24 cellular contexts compared by ENCODE assay signal in genomic region chr4:139968831-139969230, GRCh38.
DNase-seq lines count a peak whose midpoint lies in the region; ATAC-seq and TF ChIP-seq lines count a peak whose summit lies in the region.
"Had no signal": no experiment of that assay in that cellular context is flagged by ENCODE, and none has a peak within 500 bp of the region (broad histone marks: within the 10 kb centered on the region; RNA-seq: fewer than 3 reads in every experiment).

No MANE protein-coding gene starts in this region.

- H3K27me3 ChIP-seq in breast epithelium (no peaks in the 10 kb centered on the region), mammary epithelial cell (ENCODE audit: insufficient read depth, low read length) (peaks cover 6% of the 10 kb centered on the region), esophagus muscularis mucosa (no peaks in the 10 kb centered on the region), uterus (no peaks in the 10 kb centered on the region), trophoblast cell (ENCODE audit: insufficient read depth, low read length) (no peaks in the 10 kb centered on the region)

- no peak for TF ChIP-seq POLR2A in breast epithelium (IDR thresholded peaks at IDR 0.05)
- no peak for TF ChIP-seq POLR2A in esophagus muscularis mucosa (IDR thresholded peaks at IDR 0.05; ENCODE audit: low read depth)
- no peak for TF ChIP-seq POLR2A in uterus (IDR thresholded peaks at IDR 0.05)

- no peak overlapping the region for H4K12ac ChIP-seq in trophoblast cell (ENCODE audit: low read depth, low read length)

- H2BK5ac ChIP-seq in trophoblast cell (ENCODE audit: low read depth, low read length, poor library complexity): no peak overlapping the region

- H3K27ac ChIP-seq in breast epithelium (peak overlapping the region; percentile 14 to 20), mammary epithelial cell (ENCODE audit: insufficient read depth, low read depth, low read length) (no peak overlapping the region), esophagus muscularis mucosa (replicated peaks in 1 of 4) (peak overlapping the region in 3 of 4 donors; percentile 13 to 49 (median 32)), uterus (peak overlapping the region; percentile 33 to 82), trophoblast cell (ENCODE audit: low read depth, low read length) (no peak overlapping the region)
- H3K27ac ChIP-seq: C4-2B had no signal

- H3K9me3 Mint-ChIP-seq in stimulated activated effector memory CD8-positive, alpha-beta T cell treated with anti-CD3 and anti-CD28 coated beads, Interleukin-12 subunit alpha, Interleukin-12 subunit beta, amount 100 ng/mL, for 72 hours: no peaks in the 10 kb centered on the region

- dilution Hi-C loops in mammary epithelial cell (cut with HindIII; ENCODE audit: low sequenced_read_pairs): no loop called here

- TF ChIP-seq EP300 in esophagus muscularis mucosa (IDR thresholded peaks at IDR 0.05): no peak

- H3K4me2 ChIP-seq in mammary epithelial cell (ENCODE audit: insufficient read depth, low read depth, low read length) (no peak overlapping the region), trophoblast cell (ENCODE audit: low read length) (no peak overlapping the region)

- H3K4ac ChIP-seq in trophoblast cell (ENCODE audit: low read depth, low read length): no peak overlapping the region

- peak; percentile 26 for ATAC-seq in stimulated activated effector memory CD8-positive, alpha-beta T cell treated with anti-CD3 and anti-CD28 coated beads, Interleukin-12 subunit alpha, Interleukin-12 subunit beta, amount 100 ng/mL, for 72 hours
- ATAC-seq in GM21367 (IDR thresholded peaks at IDR 0.05; ENCODE audit: unreplicated experiment): no peak
- ATAC-seq: Panc1 had no signal

- no TSS peak for BruUV-seq in mammary epithelial cell (replicated peaks; lab: Mats Ljungman, UMichigan)

- H3K14ac ChIP-seq in trophoblast cell (ENCODE audit: low read length): no peak overlapping the region

- H2BK120ac ChIP-seq in trophoblast cell (ENCODE audit: insufficient read depth, low read length, poor library complexity): no peak overlapping the region

- DNase-seq in breast epithelium (ENCODE audit: low spot score in 2 of 2): no peak
- DNase-seq in mammary epithelial cell: no peak
- DNase-seq in esophagus muscularis mucosa (ENCODE audit: extremely low spot score): no peak
- no peak for DNase-seq in stimulated activated effector memory CD8-positive, alpha-beta T cell treated with anti-CD3 and anti-CD28 coated beads, Interleukin-12 subunit alpha, Interleukin-12 subunit beta, amount 100 ng/mL, for 72 hours (ENCODE audit: low spot score in 2 of 2)
- no peak for DNase-seq in uterus
- no peak for DNase-seq in GM20000 (ENCODE audit: low spot score)
- no peak for DNase-seq in trophoblast cell
- DNase-seq: AML-193; Calu3; CD8-positive, alpha-beta memory T cell; DMS153; GOT3; HCEC 1CT; KBM-7; NCI-H1092; NCI-H1436; NCI-H1930; NCI-H226; NCI-H510A treated with DMSO at 0.1 percent for 48 hours; NCI-H774; SIG-M5 had no signal

- H3K23ac ChIP-seq in trophoblast cell (ENCODE audit: low read length): no peak overlapping the region

- no peak overlapping the region for H3K18ac ChIP-seq in trophoblast cell (ENCODE audit: low read length)

- no peak overlapping the region for H2AK5ac ChIP-seq in trophoblast cell (ENCODE audit: low read length)

- H4K91ac ChIP-seq in trophoblast cell (ENCODE audit: low read depth, low read length): no peak overlapping the region

- no peak overlapping the region for H3K4me3 Mint-ChIP-seq in stimulated activated effector memory CD8-positive, alpha-beta T cell treated with anti-CD3 and anti-CD28 coated beads, Interleukin-12 subunit alpha, Interleukin-12 subunit beta, amount 100 ng/mL, for 72 hours
- H3K4me3 Mint-ChIP-seq: CD8-positive, alpha-beta memory T cell had no signal

- intact Hi-C loops in breast epithelium (cut with DNase I; ENCODE audit: low total_unique reads) (no loop called here), mammary epithelial cell (cut with micrococcal nuclease) (no loop called here), esophagus muscularis mucosa (cut with DNase I) (no loop called here), uterus (cut with DNase I; ENCODE audit: low total_unique reads) (no loop called here)

- H3K9ac ChIP-seq in mammary epithelial cell (ENCODE audit: insufficient read depth, low read length) (no peak overlapping the region), trophoblast cell (ENCODE audit: low read length) (no peak overlapping the region)

- H4K20me1 ChIP-seq in mammary epithelial cell (ENCODE audit: insufficient read depth, low read length): no peaks in the 10 kb centered on the region

- no peaks in the 10 kb centered on the region for H3K79me1 ChIP-seq in trophoblast cell (ENCODE audit: low read length)

- no peak overlapping the region for H2AFZ ChIP-seq in mammary epithelial cell (ENCODE audit: low read depth, low read length)
- no peak overlapping the region for H2AFZ ChIP-seq in trophoblast cell (ENCODE audit: insufficient read depth, low read length, poor library complexity)

- H3K4me3 ChIP-seq in breast epithelium: no peak overlapping the region
- no peak overlapping the region for H3K4me3 ChIP-seq in mammary epithelial cell (replicated peaks in 1 of 3; ENCODE audit: insufficient read depth in 1 of 3, low read depth in 2 of 3, low read length in 3 of 3)
- no peak overlapping the region for H3K4me3 ChIP-seq in esophagus muscularis mucosa
- H3K4me3 ChIP-seq in uterus: no peak overlapping the region
- H3K4me3 ChIP-seq in trophoblast cell (ENCODE audit: low read depth, low read length): no peak overlapping the region

- H3K36me3 ChIP-seq in breast epithelium (no peaks in the 10 kb centered on the region), mammary epithelial cell (ENCODE audit: insufficient read depth, low read length) (no peaks in the 10 kb centered on the region), esophagus muscularis mucosa (no peaks in the 10 kb centered on the region), uterus (no peaks in the 10 kb centered on the region), trophoblast cell (ENCODE audit: control insufficient read depth in 1 of 2, insufficient read depth in 2 of 2, low read length in 2 of 2) (no peaks in the 10 kb centered on the region)

- no peak overlapping the region for H4K8ac ChIP-seq in trophoblast cell (ENCODE audit: low read depth, low read length)

- CTCF ChIA-PET in mammary epithelial cell (lab: Charles Lee; ENCODE audit: low non-redundant PET): no interaction called here

- H3K36me3 Mint-ChIP-seq in stimulated activated effector memory CD8-positive, alpha-beta T cell treated with anti-CD3 and anti-CD28 coated beads, Interleukin-12 subunit alpha, Interleukin-12 subunit beta, amount 100 ng/mL, for 72 hours: no peaks in the 10 kb centered on the region

- WGBS in mammary epithelial cell (ENCODE audit: low coverage, missing lambda C conversion rate): 89% methylated on average over 1 of the region's 3 CpGs
- 72% methylated on average over 3 of the region's 3 CpGs for WGBS in esophagus muscularis mucosa
- no CpG with 5 or more reads among the region's 3 CpGs for WGBS in trophoblast cell (ENCODE audit: extremely low coverage, insufficient coverage, insufficient read length)

- no peaks in the 10 kb centered on the region for H3K4me1 Mint-ChIP-seq in stimulated activated effector memory CD8-positive, alpha-beta T cell treated with anti-CD3 and anti-CD28 coated beads, Interleukin-12 subunit alpha, Interleukin-12 subunit beta, amount 100 ng/mL, for 72 hours
- H3K4me1 Mint-ChIP-seq: CD8-positive, alpha-beta memory T cell had no signal

- H3K4me1 ChIP-seq in breast epithelium: peaks cover 0 to 5% of the 10 kb centered on the region in 2 donors
- H3K4me1 ChIP-seq in mammary epithelial cell (ENCODE audit: insufficient read depth, low read length): no peaks in the 10 kb centered on the region
- H3K4me1 ChIP-seq in esophagus muscularis mucosa: peaks cover 11 to 68% (median 60%) of the 10 kb centered on the region in 4 donors
- peaks cover 7% of the 10 kb centered on the region in 2 donors for H3K4me1 ChIP-seq in uterus
- H3K4me1 ChIP-seq in trophoblast cell (ENCODE audit: control insufficient read depth in 1 of 2, insufficient read depth in 2 of 2, low read length in 2 of 2): no peaks in the 10 kb centered on the region

- no peak overlapping the region for H2BK12ac ChIP-seq in trophoblast cell (ENCODE audit: low read length)

- no peak overlapping the region for H3K27ac Mint-ChIP-seq in stimulated activated effector memory CD8-positive, alpha-beta T cell treated with anti-CD3 and anti-CD28 coated beads, Interleukin-12 subunit alpha, Interleukin-12 subunit beta, amount 100 ng/mL, for 72 hours
- H3K27ac Mint-ChIP-seq: CD8-positive, alpha-beta memory T cell had no signal

- H3K79me2 ChIP-seq in mammary epithelial cell (ENCODE audit: insufficient read depth, low read length) (no peaks in the 10 kb centered on the region), trophoblast cell (ENCODE audit: control insufficient read depth, insufficient read depth, low read length, poor library complexity) (no peaks in the 10 kb centered on the region)

- in situ Hi-C loops in mammary epithelial cell (cut with MboI; ENCODE audit: low sequenced_read_pairs in 2 of 2): no loop called here

- TF ChIP-seq CTCF in breast epithelium (IDR thresholded peaks at IDR 0.05) (no peak), mammary epithelial cell (conservative IDR thresholded peaks at IDR 0.05 in 1 of 2, IDR thresholded peaks at IDR 0.05 in 1 of 2; ENCODE audit: extremely low read depth in 1 of 2, insufficient read depth in 1 of 2, low read depth in 1 of 2, low read length in 2 of 2) (no peak), esophagus muscularis mucosa (IDR thresholded peaks at IDR 0.05) (no peak), uterus (IDR thresholded peaks at IDR 0.05) (no peak), GM20000 (IDR thresholded peaks at IDR 0.05; ENCODE audit: extremely low read depth, missing control alignments) (no peak)

- no peaks in the 10 kb centered on the region for H3K9me3 ChIP-seq in breast epithelium
- H3K9me3 ChIP-seq in mammary epithelial cell (replicated peaks; ENCODE audit: insufficient read depth, low read length): no peaks in the 10 kb centered on the region
- no peaks in the 10 kb centered on the region for H3K9me3 ChIP-seq in esophagus muscularis mucosa
- H3K9me3 ChIP-seq in uterus: no peaks in the 10 kb centered on the region
- H3K9me3 ChIP-seq in trophoblast cell (ENCODE audit: insufficient read depth, low read depth, low read length): no peaks in the 10 kb centered on the region

Comparison
In these comparisons a context has a peak if more than half of its experiments do, and no peak if none do; other contexts are left out.
1. H3K27ac ChIP-seq: peak in breast epithelium (2 of 2), esophagus muscularis mucosa (3 of 4) and uterus (2 of 2); none in mammary epithelial cell (single experiment) and trophoblast cell (single experiment).